ENCODE assay signal across 23 cellular contexts in the genomic region with DNA sequence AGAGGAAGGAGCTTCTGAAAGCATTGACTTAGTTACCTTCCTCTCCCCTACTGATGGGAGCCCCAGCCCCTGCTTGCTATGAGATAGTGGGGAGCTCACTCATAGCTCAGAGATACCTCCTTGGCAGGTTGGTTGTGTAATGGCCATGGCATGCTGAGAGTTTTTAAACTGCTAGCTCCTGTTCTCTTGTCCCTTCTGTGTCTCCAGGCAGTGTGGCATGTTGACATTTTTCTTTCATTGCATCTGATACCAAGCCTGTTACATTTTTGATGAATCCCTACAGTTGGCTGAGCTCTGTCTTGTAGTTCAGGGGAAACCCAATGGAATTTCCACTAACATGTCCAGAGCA. TPM values are rescaled to one million over a fixed set of nuclear protein-coding genes. Genes with fewer than 3 reads are reported as not detected.
DNase-seq lines count a peak whose midpoint lies in the region; ATAC-seq and TF ChIP-seq lines count a peak whose summit lies in the region.
"Had no signal": no experiment of that assay in that cellular context is flagged by ENCODE, and none has a peak within 500 bp of the region (broad histone marks: within the 10 kb centered on the region; RNA-seq: fewer than 3 reads in every experiment).

No MANE protein-coding gene starts in this region.

- H3K36me3 Mint-ChIP-seq in nephron (ENCODE audit: low read depth) (no peaks in the 10 kb centered on the region), type B pancreatic cell (no peaks in the 10 kb centered on the region)
- H3K36me3 Mint-ChIP-seq: CD4-positive, CD25-positive, alpha-beta regulatory T cell had no signal

- H3K79me2 ChIP-seq in PC-9 (ENCODE audit: low read depth): no peaks in the 10 kb centered on the region

- H3K9me3 ChIP-seq in PC-9 (ENCODE audit: insufficient read depth, low read depth) (no peaks in the 10 kb centered on the region), left ventricle myocardium inferior (replicated peaks) (peaks cover 5% of the 10 kb centered on the region)
- H3K9me3 ChIP-seq: ovary, vagina had no signal

- no peak for ATAC-seq in HG03196 (IDR thresholded peaks at IDR 0.05; ENCODE audit: unreplicated experiment)
- ATAC-seq: activated CD4-positive, alpha-beta T cell treated with anti-CD3 and anti-CD28 coated beads for 36 hours; naive thymus-derived CD4-positive, alpha-beta T cell had no signal

- CTCF ChIA-PET in PC-9 (lab: Charles Lee): interaction anchor here (0.6 to 1.4 kb wide), 7 partner anchors 9 to 151 kb away, joined by 3 to 10 read pairs (median 9); no protein-coding TSS in a partner anchor

- H3K27me3 Mint-ChIP-seq in nephron (ENCODE audit: low read depth) (peaks cover 26% of the 10 kb centered on the region), type B pancreatic cell (no peaks in the 10 kb centered on the region)

- DNase-seq in PC-9 (no peak), epithelial cell of prostate (ENCODE audit: low read depth, low spot score) (no peak), type B pancreatic cell (ENCODE audit: extremely low spot score, unreplicated experiment) (no peak), GOT3 (lab: John Stamatoyannopoulos, UW) (no peak), left ventricle myocardium inferior (no peak)
- DNase-seq: activated CD4-positive, alpha-beta T cell treated with anti-CD3 and anti-CD28 coated beads for 36 hours; activated CD8-positive, alpha-beta memory T cell treated with anti-CD3 and anti-CD28 coated beads for 24 hours; activated T-cell treated with anti-CD3 and anti-CD28 coated beads, Interleukin-2, amount 50 U/mL, for 24 hours; CD4-positive, CD25-positive, alpha-beta regulatory T cell; GF-D8; hippocampal formation; naive thymus-derived CD4-positive, alpha-beta T cell; NCI-H1048; OCI-M1; ovary; SHP77; sigmoid colon had no signal

- H3K4me2 ChIP-seq in PC-9: peak overlapping the region; percentile 77

- H3K4me1 ChIP-seq in PC-9 (replicated peaks; ENCODE audit: insufficient read depth): peaks cover 62% of the 10 kb centered on the region
- no peaks in the 10 kb centered on the region for H3K4me1 ChIP-seq in left ventricle myocardium inferior
- H3K4me1 ChIP-seq: sigmoid colon had no signal

- H2AFZ ChIP-seq in PC-9: 0 out of 2 replicates have a peak overlapping the region, but pooled peaks have one; percentile 54

- H3K27ac Mint-ChIP-seq in nephron (peak overlapping the region; percentile 32 to 97 (median 86)), type B pancreatic cell (peak overlapping the region; percentile 93)
- H3K27ac Mint-ChIP-seq: activated CD4-positive, alpha-beta T cell treated with anti-CD3 and anti-CD28 coated beads for 36 hours; activated T-cell treated with anti-CD3 and anti-CD28 coated beads, Interleukin-2, amount 50 U/mL, for 24 hours; CD4-positive, CD25-positive, alpha-beta regulatory T cell; dendritic cell treated with granulocyte-macrophage colony-stimulating factor and Interleukin-4, amounts not matched to agents 40 ng/mL and 50 ng/mL, for 4 days; naive thymus-derived CD4-positive, alpha-beta T cell had no signal

- H3K27me3 ChIP-seq in PC-9 (ENCODE audit: insufficient read depth, low read depth) (no peaks in the 10 kb centered on the region), left ventricle myocardium inferior (ENCODE audit: low read depth) (peaks cover 45% of the 10 kb centered on the region)
- H3K27me3 ChIP-seq: ovary, sigmoid colon, vagina had no signal

- peak overlapping the region; percentile 22; the same call in 1 of the 2 replicates for H3K4me3 ChIP-seq in PC-9
- H3K4me3 ChIP-seq in left ventricle myocardium inferior: no peak overlapping the region
- H3K4me3 ChIP-seq: ovary, sigmoid colon, vagina had no signal

- H3K4me1 Mint-ChIP-seq in nephron (peaks cover 18% of the 10 kb centered on the region), type B pancreatic cell (ENCODE audit: unreplicated experiment) (peaks cover 35% of the 10 kb centered on the region)
- H3K4me1 Mint-ChIP-seq: activated CD4-positive, alpha-beta T cell treated with anti-CD3 and anti-CD28 coated beads for 36 hours; CD4-positive, CD25-positive, alpha-beta regulatory T cell had no signal

- no TSS peak for BruUV-seq in PC-9 (replicated peaks; lab: Mats Ljungman, UMichigan)

- H3F3A ChIP-seq in PC-9 (ENCODE audit: insufficient read depth, low read depth): peaks cover 23% of the 10 kb centered on the region; the same call in 1 of the 2 replicates

- no peak for TF ChIP-seq CTCF in PC-9 (conservative IDR thresholded peaks at IDR 0.05)
- no peak for TF ChIP-seq CTCF in nephron (IDR thresholded peaks at IDR 0.05; ENCODE audit: unreplicated experiment in 3 of 3)
- TF ChIP-seq CTCF in type B pancreatic cell (conservative IDR thresholded peaks at IDR 0.05): no peak
- no peak for TF ChIP-seq CTCF in left ventricle myocardium inferior (IDR thresholded peaks at IDR 0.05; ENCODE audit: borderline replicate concordance)

- no peaks in the 10 kb centered on the region for H3K9me2 ChIP-seq in PC-9 (ENCODE audit: insufficient read depth)

- no peak overlapping the region for H3K4me3 Mint-ChIP-seq in nephron
- H3K4me3 Mint-ChIP-seq in type B pancreatic cell: peak overlapping the region; percentile 79
- H3K4me3 Mint-ChIP-seq: activated CD4-positive, alpha-beta T cell treated with anti-CD3 and anti-CD28 coated beads for 36 hours; activated T-cell treated with anti-CD3 and anti-CD28 coated beads, Interleukin-2, amount 50 U/mL, for 24 hours; CD4-positive, CD25-positive, alpha-beta regulatory T cell; dendritic cell treated with granulocyte-macrophage colony-stimulating factor and Interleukin-4, amounts not matched to agents 40 ng/mL and 50 ng/mL, for 4 days; naive thymus-derived CD4-positive, alpha-beta T cell had no signal

- H3K9me3 Mint-ChIP-seq in nephron: no peaks in the 10 kb centered on the region
- peaks cover 11% of the 10 kb centered on the region for H3K9me3 Mint-ChIP-seq in type B pancreatic cell
- H3K9me3 Mint-ChIP-seq: activated T-cell treated with anti-CD3 and anti-CD28 coated beads, Interleukin-2, amount 50 U/mL, for 24 hours; dendritic cell treated with granulocyte-macrophage colony-stimulating factor and Interleukin-4, amounts not matched to agents 40 ng/mL and 50 ng/mL, for 4 days had no signal

- POLR2A ChIA-PET in PC-9 (lab: Charles Lee; ENCODE audit: unreplicated experiment): interaction anchor here (0.5 to 1.3 kb wide), 11 partner anchors 9 to 1417 kb away, joined by 3 to 13 read pairs (median 4); no protein-coding TSS in a partner anchor

- H3K27ac ChIP-seq in PC-9: peak overlapping the region; percentile 90
- peak overlapping the region; percentile 91 for H3K27ac ChIP-seq in epithelial cell of prostate
- H3K27ac ChIP-seq in left ventricle myocardium inferior (replicated peaks): no peak overlapping the region
- H3K27ac ChIP-seq: ovary, sigmoid colon, vagina had no signal

- H4K20me1 ChIP-seq in PC-9 (ENCODE audit: insufficient read depth): no peaks in the 10 kb centered on the region

- H3K36me3 ChIP-seq in PC-9 (ENCODE audit: low read depth) (no peaks in the 10 kb centered on the region), left ventricle myocardium inferior (no peaks in the 10 kb centered on the region)
- H3K36me3 ChIP-seq: ovary, sigmoid colon, vagina had no signal

- intact Hi-C loops in PC-9 (cut with micrococcal nuclease; ENCODE audit: unreplicated experiment) (loop anchor here (1.0 to 5.0 kb wide), 5 partner anchors 9 to 147 kb away; partner anchors contain the start of gene EFCAB14), left ventricle myocardium inferior (cut with micrococcal nuclease) (no loop called here)

RNA-seq across cellular contexts. Expression of gene EFCAB14, which starts 39.0 kb away (rescaled TPM):
- total RNA-seq in PC-9 (2021) (71.1 and 95.4 TPM in 2 replicates), type B pancreatic cell (ENCODE audit: low replicate concordance) (64.6 and 101 TPM in 2 replicates), left ventricle myocardium inferior (59.0 TPM)

RNA-seq across cellular contexts. Expression of gene CYP4B1, which starts 40.9 kb away (rescaled TPM):
- total RNA-seq in PC-9 (2021): 3.1 and 3.5 TPM in 2 replicates
- total RNA-seq in type B pancreatic cell (ENCODE audit: low replicate concordance): 25.7 and 28.9 TPM in 2 replicates
- 11.5 TPM for total RNA-seq in left ventricle myocardium inferior
- total RNA-seq: activated CD4-positive, alpha-beta T cell treated with anti-CD3 and anti-CD28 coated beads for 36 hours; CD4-positive, CD25-positive, alpha-beta regulatory T cell; fibroblast of villous mesenchyme; LHCN-M2; naive thymus-derived CD4-positive, alpha-beta T cell had no signal
